In the genomic region with DNA sequence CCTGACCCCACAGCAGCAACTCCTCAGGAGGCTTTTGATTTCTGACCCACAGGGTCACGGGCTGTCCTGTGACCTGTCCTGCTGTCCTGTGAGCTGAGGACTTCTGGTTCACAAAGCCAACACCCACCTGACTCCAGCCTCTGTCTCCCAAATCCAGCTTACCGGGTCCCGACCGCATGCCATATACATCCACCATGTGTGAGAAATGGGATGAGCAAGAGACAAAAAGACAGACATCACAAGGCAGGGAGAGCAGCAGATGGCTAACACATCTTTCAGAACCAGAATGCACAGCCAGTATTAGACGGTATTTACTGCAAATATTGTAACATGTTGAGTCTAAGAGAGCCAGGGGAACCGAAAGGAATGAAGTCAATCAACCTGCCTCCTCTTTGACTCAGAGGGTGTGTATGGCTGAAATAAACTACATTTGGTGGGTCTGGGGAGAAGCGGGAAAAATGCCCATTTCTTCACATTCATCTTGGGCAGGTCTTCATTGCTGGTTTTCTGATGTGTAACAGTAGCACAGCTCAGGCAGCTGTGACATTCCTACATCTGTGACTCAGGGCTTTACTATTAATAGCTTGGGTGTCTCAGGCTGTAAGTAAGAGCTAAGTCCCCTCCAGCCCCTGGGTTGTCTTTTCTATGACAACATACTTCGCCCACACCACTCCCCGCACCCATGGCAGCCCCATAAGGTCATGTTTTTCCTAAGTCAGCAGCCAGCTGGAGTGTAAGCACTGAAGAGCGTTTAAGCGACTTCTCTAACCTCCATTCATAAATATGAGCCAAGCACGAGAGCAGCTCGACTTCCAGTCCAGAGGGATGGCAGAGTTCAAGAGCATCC, we compare ENCODE assay signal across 8 cellular contexts. TPM values are rescaled to one million over a fixed set of nuclear protein-coding genes. Genes with fewer than 3 reads are reported as not detected.
DNase-seq lines count a peak whose midpoint lies in the region; TF ChIP-seq lines count a peak whose summit lies in the region.

No MANE protein-coding gene starts in this region.

- no peaks in the 10 kb centered on the region for H3K9me3 ChIP-seq in testis

- in situ Hi-C loops in brain microvascular endothelial cell (cut with HindIII; ENCODE audit: low pct_ligation_motif_present, low sequenced_read_pairs), result no loop called here

- H3K4me1 ChIP-seq in testis, result peaks cover 26% of the 10 kb centered on the region

- H3K4me3 ChIP-seq in brain microvascular endothelial cell (ENCODE audit: low read depth, low read length) (no peak overlapping the region), testis (no peak overlapping the region)

- H3K27me3 ChIP-seq in brain microvascular endothelial cell (replicated peaks), result no peaks in the 10 kb centered on the region
- no peaks in the 10 kb centered on the region for H3K27me3 ChIP-seq in testis

- intact Hi-C loops in testis (cut with DNase I; ENCODE audit: low total_unique reads), result no loop called here

- TF ChIP-seq CTCF in brain microvascular endothelial cell (IDR thresholded peaks at IDR 0.05; ENCODE audit: low read depth, low read length, missing control alignments) (no peak), testis (IDR thresholded peaks at IDR 0.05) (no peak)

- no peak for TF ChIP-seq POLR2A in testis (IDR thresholded peaks at IDR 0.05)

- peak overlapping the region; percentile 54 for H3K27ac ChIP-seq in brain microvascular endothelial cell
- H3K27ac ChIP-seq in testis, result peak overlapping the region; percentile 41 to 78

- DNase-seq in ELF-1 (ENCODE audit: low read depth, low spot score) (peak; percentile 56), HS-27A (ENCODE audit: low read depth) (peak; percentile 79), brain microvascular endothelial cell (peak; percentile 89), kidney glomerular epithelial cell (lab: John Stamatoyannopoulos, UW) (peak; percentile 91), testis (peak; percentile 28), HuH-7 (ENCODE audit: low spot score) (no peak), GF-D8 (lab: John Stamatoyannopoulos, UW) (no peak)
- DNase-seq in activated naive CD4-positive, alpha-beta T cell (lab: John Stamatoyannopoulos, UW), result no peak

- H3K36me3 ChIP-seq in brain microvascular endothelial cell (replicated peaks) (no peaks in the 10 kb centered on the region), testis (ENCODE audit: low read depth, missing control alignments) (no peaks in the 10 kb centered on the region)

- WGBS in testis, 2 donors, result 37 to 56% methylated on average over 13 of the region's 13 CpGs

RNA-seq across cellular contexts. Expression of a gene that starts 25.0 kb away (rescaled TPM):
- total RNA-seq in testis, result 100 to 1,000 TPM; 128 to 137 TPM
- polyA plus RNA-seq in testis (ENCODE audit: insufficient read depth, low read depth, low replicate concordance), result 90.0 TPM

Comparison
In these comparisons a context has a peak if more than half of its experiments do, and no peak if none do; other contexts are left out.
1. DNase-seq: peak in ELF-1 (single experiment), HS-27A (single experiment), brain microvascular endothelial cell (single experiment), kidney glomerular epithelial cell (single experiment) and testis (single experiment); none in HuH-7 (single experiment), activated naive CD4-positive, alpha-beta T cell (0 of 4) and GF-D8 (single experiment).